1 cellular context compared by ENCODE assay signal in the genomic region with DNA sequence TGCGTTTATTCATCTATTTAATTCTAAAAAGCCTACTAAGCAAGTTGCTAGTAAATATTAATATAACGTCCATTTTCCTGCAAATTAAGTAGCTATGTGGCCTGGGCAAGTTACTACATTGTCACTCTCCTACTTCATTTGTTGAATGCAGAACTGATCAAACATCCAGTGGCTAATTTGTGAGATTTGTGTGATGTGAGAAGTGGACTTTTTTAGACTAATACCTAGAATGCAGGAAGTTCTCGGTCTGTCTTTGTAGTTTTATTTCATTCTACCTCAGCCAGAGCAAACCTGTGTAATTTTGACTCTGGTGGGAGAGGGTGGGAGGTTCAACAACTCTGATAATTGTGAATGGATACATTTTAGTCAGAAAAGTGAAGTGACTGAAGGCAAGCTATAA.
TF ChIP-seq lines count a peak whose summit lies in the region.

No MANE protein-coding gene starts in this region.

TF ChIP-seq in GM12878, 131 proteins besides CTCF, POLR2A, EP300 and RAD21 (continued from another document):
- no peak for TF ChIP-seq RCOR1 (conservative IDR thresholded peaks at IDR 0.05; ENCODE audit: low read depth, low read length)
- TF ChIP-seq JUND (IDR thresholded peaks at IDR 0.05; ENCODE audit: low read depth, low read length) = no peak
